ENCODE assay signal across 17 cellular contexts in genomic region chr3:110865934-110866333, GRCh38.
DNase-seq lines count a peak whose midpoint lies in the region; ATAC-seq and TF ChIP-seq lines count a peak whose summit lies in the region.
"Had no signal": no experiment of that assay in that cellular context is flagged by ENCODE, and none has a peak within 500 bp of the region (broad histone marks: within the 10 kb centered on the region; RNA-seq: fewer than 3 reads in every experiment).

No MANE protein-coding gene starts in this region.

- WGBS in prostate gland, result 57% methylated on average over 4 of the region's 4 CpGs

- H3K27me3 ChIP-seq in GM23338 (ENCODE audit: insufficient read depth) (no peaks in the 10 kb centered on the region), prostate gland (replicated peaks; ENCODE audit: insufficient read depth) (no peaks in the 10 kb centered on the region)
- H3K27me3 ChIP-seq: BE2C, BLaER1 had no signal

- no peaks in the 10 kb centered on the region for H4K20me1 ChIP-seq in GM23338 (replicated peaks; ENCODE audit: insufficient read depth)
- H4K20me1 ChIP-seq: BLaER1 had no signal

- TF ChIP-seq CTCF in GM23338 (conservative IDR thresholded peaks at IDR 0.05; ENCODE audit: low read depth in 2 of 2) (no peak), VCaP (conservative IDR thresholded peaks at IDR 0.05) (no peak), prostate gland (IDR thresholded peaks at IDR 0.05) (no peak)

- H3K9me2 ChIP-seq in GM23338 (ENCODE audit: insufficient read depth), result peaks cover 11% of the 10 kb centered on the region; the same call in 1 of the 2 replicates

- no peaks in the 10 kb centered on the region for H3K36me3 ChIP-seq in GM23338 (ENCODE audit: insufficient read depth)
- no peaks in the 10 kb centered on the region for H3K36me3 ChIP-seq in prostate gland
- H3K36me3 ChIP-seq: BE2C, BLaER1 had no signal

- no peaks in the 10 kb centered on the region for H3K9me3 Mint-ChIP-seq in GM23338
- H3K9me3 Mint-ChIP-seq: CD4-positive, alpha-beta T cell; CD8-positive, alpha-beta T cell had no signal

- intact Hi-C loops in prostate gland (cut with DNase I), result no loop called here

- no peaks in the 10 kb centered on the region for H3K36me3 Mint-ChIP-seq in GM23338 (ENCODE audit: low read depth)
- H3K36me3 Mint-ChIP-seq: CD8-positive, alpha-beta T cell had no signal

- H3K4me1 Mint-ChIP-seq in GM23338, result no peaks in the 10 kb centered on the region

- H3K4me2 ChIP-seq in GM23338, result no peak overlapping the region
- H3K4me2 ChIP-seq: BLaER1 had no signal

- no peak overlapping the region for H3K27ac ChIP-seq in GM23338 (ENCODE audit: low read depth)
- H3K27ac ChIP-seq in VCaP, result peak overlapping the region; percentile 66
- peak overlapping the region in 1 of 2 donors; percentile 48 for H3K27ac ChIP-seq in prostate gland
- H3K27ac ChIP-seq: BLaER1 had no signal

- H3K27ac Mint-ChIP-seq in GM23338, result no peak overlapping the region
- H3K27ac Mint-ChIP-seq: CD4-positive, alpha-beta T cell; CD8-positive, alpha-beta T cell had no signal

- H3K9me3 ChIP-seq in prostate gland, result no peaks in the 10 kb centered on the region
- H3K9me3 ChIP-seq: BE2C, BLaER1, Caco-2 had no signal

- H3K79me2 ChIP-seq in GM23338 (replicated peaks; ENCODE audit: insufficient read depth), result no peaks in the 10 kb centered on the region

- H3K4me3 ChIP-seq in GM23338 (no peak overlapping the region), prostate gland (no peak overlapping the region)
- H3K4me3 ChIP-seq: BLaER1 had no signal

- H3K4me3 Mint-ChIP-seq in GM23338, result no peak overlapping the region
- H3K4me3 Mint-ChIP-seq: CD4-positive, alpha-beta T cell; CD8-positive, alpha-beta T cell had no signal

- no peak for TF ChIP-seq POLR2A in prostate gland (IDR thresholded peaks at IDR 0.05)

- no peak for ATAC-seq in GM23338
- ATAC-seq in GM19463 (IDR thresholded peaks at IDR 0.05; ENCODE audit: unreplicated experiment), result no peak
- ATAC-seq: CD8-positive, alpha-beta T cell had no signal

- H3F3A ChIP-seq in GM23338 (replicated peaks; ENCODE audit: low read depth), result no peaks in the 10 kb centered on the region

- DNase-seq in GM23338 (ENCODE audit: low spot score) (no peak), prostate gland (ENCODE audit: low spot score) (peak; percentile 13), superior temporal gyrus (ENCODE audit: extremely low spot score) (no peak)
- DNase-seq in activated naive CD4-positive, alpha-beta T cell treated with anti-CD3 and anti-CD28 coated beads, Interleukin-2, amount 50 U/mL, for 16 hours, result no peak
- DNase-seq: 8988T; ACHN; BE2C; C1 segment of cervical spinal cord; Caco-2; Calu3; CD4-positive, alpha-beta T cell; CD8-positive, alpha-beta T cell; DMS79 treated with DMSO at 0.1 percent for 48 hours; GF-D8 had no signal

- H3K4me1 ChIP-seq in GM23338 (ENCODE audit: insufficient read depth) (no peaks in the 10 kb centered on the region), prostate gland (replicated peaks) (no peaks in the 10 kb centered on the region)
- H3K4me1 ChIP-seq: BLaER1, Caco-2 had no signal

- peaks cover 3% of the 10 kb centered on the region for H3K27me3 Mint-ChIP-seq in GM23338 (ENCODE audit: insufficient read depth, low read depth, poor library complexity)
- H3K27me3 Mint-ChIP-seq: CD4-positive, alpha-beta T cell had no signal

- peak overlapping the region; percentile 13; the same call in 1 of the 2 replicates for H2AFZ ChIP-seq in GM23338

TF ChIP-seq in GM23338, 12 proteins besides CTCF, POLR2A, EP300 and RAD21:
- TF ChIP-seq ZNF331 (CRISPR knock-in tag; IDR thresholded peaks at IDR 0.05; ENCODE audit: low read depth) (no peak), EZH2 (IDR thresholded peaks at IDR 0.05; ENCODE audit: low read depth, unreplicated experiment) (no peak), JUNB (IDR thresholded peaks at IDR 0.05; ENCODE audit: unreplicated experiment) (no peak), REST (IDR thresholded peaks at IDR 0.05; ENCODE audit: unreplicated experiment) (no peak), ZNF114 (CRISPR knock-in tag; IDR thresholded peaks at IDR 0.05) (no peak)
